1 cellular context compared by ENCODE assay signal in the genomic region with DNA sequence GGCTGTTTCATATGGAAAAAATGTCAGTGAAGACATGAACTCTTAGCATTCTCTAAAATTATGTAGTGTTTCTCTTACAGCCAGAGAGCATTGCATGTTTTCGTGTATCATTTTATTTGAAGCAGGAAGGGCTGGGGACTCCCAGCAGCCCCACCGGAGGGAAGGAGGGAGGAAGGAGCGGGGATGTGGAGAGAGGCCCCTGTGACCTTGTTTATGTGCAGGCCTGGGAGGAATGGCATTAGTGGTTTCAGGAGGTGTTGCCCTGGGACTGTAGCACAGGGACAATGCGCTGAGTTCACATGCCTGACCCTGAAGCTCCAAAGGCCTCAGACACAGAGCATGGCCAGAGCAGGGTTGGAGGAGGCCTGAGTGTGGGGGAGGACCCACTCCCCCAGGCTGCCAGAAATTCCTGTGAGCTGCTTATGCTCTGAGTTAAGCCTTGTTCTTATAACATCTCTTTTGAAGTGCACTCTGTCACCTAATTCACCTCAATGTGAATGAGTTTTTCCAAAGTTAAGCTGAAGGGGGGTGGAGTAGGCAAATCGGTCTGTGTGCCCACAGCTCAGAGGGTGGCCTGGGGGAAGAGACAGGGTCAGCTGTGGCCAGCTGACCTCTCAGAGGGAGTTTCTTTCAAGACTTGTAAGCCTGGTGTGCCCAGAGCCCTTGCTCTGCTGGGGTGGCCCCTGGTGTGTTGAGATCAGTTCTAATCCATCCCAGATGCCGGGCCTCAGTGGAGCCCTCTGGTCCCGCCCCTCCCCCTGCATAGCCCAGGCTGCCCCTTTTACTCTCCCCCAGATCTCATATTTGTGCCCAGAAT.
TF ChIP-seq lines count a peak whose summit lies in the region.

No MANE protein-coding gene starts in this region.

TF ChIP-seq in HepG2, 621 proteins besides CTCF, POLR2A, EP300 and RAD21 (continued from another document and continues in another):
- 0 out of 2 replicates have a peak, but pooled peaks have one; percentile 69 for TF ChIP-seq ARNTL (CRISPR knock-in tag; IDR thresholded peaks at IDR 0.05)
- TF ChIP-seq ZNF607 (CRISPR knock-in tag; IDR thresholded peaks at IDR 0.05; ENCODE audit: borderline replicate concordance): no peak
- no peak for TF ChIP-seq ZNF326 (CRISPR knock-in tag; IDR thresholded peaks at IDR 0.05; ENCODE audit: borderline replicate concordance)
- no peak for TF ChIP-seq AKAP8 (CRISPR knock-in tag; IDR thresholded peaks at IDR 0.05)
- TF ChIP-seq, protein P1, sequence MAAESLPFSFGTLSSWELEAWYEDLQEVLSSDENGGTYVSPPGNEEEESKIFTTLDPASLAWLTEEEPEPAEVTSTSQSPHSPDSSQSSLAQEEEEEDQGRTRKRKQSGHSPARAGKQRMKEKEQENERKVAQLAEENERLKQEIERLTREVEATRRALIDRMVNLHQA (CRISPR knock-in tag; IDR thresholded peaks at IDR 0.05): no peak
- no peak for TF ChIP-seq NPAS2 (CRISPR knock-in tag; IDR thresholded peaks at IDR 0.05; ENCODE audit: borderline replicate concordance)
- peak; percentile 67; the same call in 1 of the 2 replicates for TF ChIP-seq DPF2 (CRISPR knock-in tag; IDR thresholded peaks at IDR 0.05; ENCODE audit: borderline replicate concordance, low read depth)
- TF ChIP-seq, protein P2, sequence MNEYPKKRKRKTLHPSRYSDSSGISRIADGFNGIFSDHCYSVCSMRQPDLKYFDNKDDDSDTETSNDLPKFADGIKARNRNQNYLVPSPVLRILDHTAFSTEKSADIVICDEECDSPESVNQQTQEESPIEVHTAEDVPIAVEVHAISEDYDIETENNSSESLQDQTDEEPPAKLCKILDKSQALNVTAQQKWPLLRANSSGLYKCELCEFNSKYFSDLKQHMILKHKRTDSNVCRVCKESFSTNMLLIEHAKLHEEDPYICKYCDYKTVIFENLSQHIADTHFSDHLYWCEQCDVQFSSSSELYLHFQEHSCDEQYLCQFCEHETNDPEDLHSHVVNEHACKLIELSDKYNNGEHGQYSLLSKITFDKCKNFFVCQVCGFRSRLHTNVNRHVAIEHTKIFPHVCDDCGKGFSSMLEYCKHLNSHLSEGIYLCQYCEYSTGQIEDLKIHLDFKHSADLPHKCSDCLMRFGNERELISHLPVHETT (CRISPR knock-in tag; conservative IDR thresholded peaks at IDR 0.05): no peak
- 0 out of 2 replicates have a peak, but pooled peaks have one; percentile 4 for TF ChIP-seq ZNF564 (CRISPR knock-in tag; IDR thresholded peaks at IDR 0.05)
- TF ChIP-seq, protein P3, sequence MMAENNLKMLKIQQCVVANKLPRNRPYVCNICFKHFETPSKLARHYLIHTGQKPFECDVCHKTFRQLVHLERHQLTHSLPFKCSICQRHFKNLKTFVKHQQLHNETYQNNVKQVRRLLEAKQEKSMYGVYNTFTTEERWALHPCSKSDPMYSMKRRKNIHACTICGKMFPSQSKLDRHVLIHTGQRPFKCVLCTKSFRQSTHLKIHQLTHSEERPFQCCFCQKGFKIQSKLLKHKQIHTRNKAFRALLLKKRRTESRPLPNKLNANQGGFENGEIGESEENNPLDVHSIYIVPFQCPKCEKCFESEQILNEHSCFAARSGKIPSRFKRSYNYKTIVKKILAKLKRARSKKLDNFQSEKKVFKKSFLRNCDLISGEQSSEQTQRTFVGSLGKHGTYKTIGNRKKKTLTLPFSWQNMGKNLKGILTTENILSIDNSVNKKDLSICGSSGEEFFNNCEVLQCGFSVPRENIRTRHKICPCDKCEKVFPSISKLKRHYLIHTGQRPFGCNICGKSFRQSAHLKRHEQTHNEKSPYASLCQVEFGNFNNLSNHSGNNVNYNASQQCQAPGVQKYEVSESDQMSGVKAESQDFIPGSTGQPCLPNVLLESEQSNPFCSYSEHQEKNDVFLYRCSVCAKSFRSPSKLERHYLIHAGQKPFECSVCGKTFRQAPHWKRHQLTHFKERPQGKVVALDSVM (CRISPR knock-in tag; IDR thresholded peaks at IDR 0.05): 0 out of 2 replicates have a peak, but pooled peaks have one; percentile 17
- no peak for TF ChIP-seq NFATC3 (CRISPR knock-in tag; IDR thresholded peaks at IDR 0.05)
- TF ChIP-seq CREM (IDR thresholded peaks at IDR 0.05): no peak
- no peak for TF ChIP-seq CREM (CRISPR knock-in tag; IDR thresholded peaks at IDR 0.05)
- TF ChIP-seq RFX3 (CRISPR knock-in tag; IDR thresholded peaks at IDR 0.05): no peak
- TF ChIP-seq MIER2 (CRISPR knock-in tag; IDR thresholded peaks at IDR 0.05): no peak
- no peak for TF ChIP-seq ZNF17 (CRISPR knock-in tag; IDR thresholded peaks at IDR 0.05)
- TF ChIP-seq SMAD1 (CRISPR knock-in tag; IDR thresholded peaks at IDR 0.05; ENCODE audit: borderline replicate concordance, low read depth): no peak
- peak; percentile 51; the same call in 1 of the 2 replicates for TF ChIP-seq ZNF547 (CRISPR knock-in tag; IDR thresholded peaks at IDR 0.05)
- no peak for TF ChIP-seq DNMT1 (CRISPR knock-in tag; IDR thresholded peaks at IDR 0.05)
- no peak for TF ChIP-seq KDM4B (CRISPR knock-in tag; IDR thresholded peaks at IDR 0.05)
- TF ChIP-seq PRPF4 (IDR thresholded peaks at IDR 0.05; ENCODE audit: low read depth, low read length, poor library complexity, severe bottlenecking): no peak
- TF ChIP-seq, protein P4, sequence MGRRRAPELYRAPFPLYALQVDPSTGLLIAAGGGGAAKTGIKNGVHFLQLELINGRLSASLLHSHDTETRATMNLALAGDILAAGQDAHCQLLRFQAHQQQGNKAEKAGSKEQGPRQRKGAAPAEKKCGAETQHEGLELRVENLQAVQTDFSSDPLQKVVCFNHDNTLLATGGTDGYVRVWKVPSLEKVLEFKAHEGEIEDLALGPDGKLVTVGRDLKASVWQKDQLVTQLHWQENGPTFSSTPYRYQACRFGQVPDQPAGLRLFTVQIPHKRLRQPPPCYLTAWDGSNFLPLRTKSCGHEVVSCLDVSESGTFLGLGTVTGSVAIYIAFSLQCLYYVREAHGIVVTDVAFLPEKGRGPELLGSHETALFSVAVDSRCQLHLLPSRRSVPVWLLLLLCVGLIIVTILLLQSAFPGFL (CRISPR knock-in tag; IDR thresholded peaks at IDR 0.05): no peak
- TF ChIP-seq, protein P5, sequence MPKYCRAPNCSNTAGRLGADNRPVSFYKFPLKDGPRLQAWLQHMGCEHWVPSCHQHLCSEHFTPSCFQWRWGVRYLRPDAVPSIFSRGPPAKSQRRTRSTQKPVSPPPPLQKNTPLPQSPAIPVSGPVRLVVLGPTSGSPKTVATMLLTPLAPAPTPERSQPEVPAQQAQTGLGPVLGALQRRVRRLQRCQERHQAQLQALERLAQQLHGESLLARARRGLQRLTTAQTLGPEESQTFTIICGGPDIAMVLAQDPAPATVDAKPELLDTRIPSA (CRISPR knock-in tag; IDR thresholded peaks at IDR 0.05; ENCODE audit: borderline replicate concordance): no peak
- no peak for TF ChIP-seq ISL2 (CRISPR knock-in tag; IDR thresholded peaks at IDR 0.05)
- no peak for TF ChIP-seq RCOR2 (CRISPR knock-in tag; IDR thresholded peaks at IDR 0.05)
- TF ChIP-seq ZNF614 (CRISPR knock-in tag; IDR thresholded peaks at IDR 0.05; ENCODE audit: borderline replicate concordance): peak; percentile 77
- TF ChIP-seq, protein P6, sequence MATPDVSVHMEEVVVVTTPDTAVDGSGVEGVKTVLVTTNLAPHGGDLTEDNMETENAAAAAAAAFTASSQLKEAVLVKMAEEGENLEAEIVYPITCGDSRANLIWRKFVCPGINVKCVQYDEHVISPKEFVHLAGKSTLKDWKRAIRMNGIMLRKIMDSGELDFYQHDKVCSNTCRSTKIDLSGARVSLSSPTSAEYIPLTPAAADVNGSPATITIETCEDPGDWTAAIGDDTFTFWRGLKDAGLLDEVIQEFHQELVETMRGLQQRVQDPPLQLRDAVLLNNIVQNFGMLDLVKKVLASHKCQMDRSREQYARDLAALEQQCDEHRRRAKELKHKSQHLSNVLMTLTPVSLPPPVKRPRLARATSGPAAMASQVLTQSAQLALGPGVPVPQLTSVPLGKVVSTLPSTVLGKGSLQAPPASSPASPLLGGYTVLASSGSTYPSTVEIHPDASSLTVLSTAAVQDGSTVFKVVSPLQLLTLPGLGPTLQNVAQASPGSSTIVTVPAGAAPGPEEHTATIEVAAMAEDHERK (CRISPR knock-in tag; IDR thresholded peaks at IDR 0.05; ENCODE audit: low read depth): no peak
- TF ChIP-seq MYNN (CRISPR knock-in tag; IDR thresholded peaks at IDR 0.05; ENCODE audit: low read depth): no peak
- TF ChIP-seq, protein P7, sequence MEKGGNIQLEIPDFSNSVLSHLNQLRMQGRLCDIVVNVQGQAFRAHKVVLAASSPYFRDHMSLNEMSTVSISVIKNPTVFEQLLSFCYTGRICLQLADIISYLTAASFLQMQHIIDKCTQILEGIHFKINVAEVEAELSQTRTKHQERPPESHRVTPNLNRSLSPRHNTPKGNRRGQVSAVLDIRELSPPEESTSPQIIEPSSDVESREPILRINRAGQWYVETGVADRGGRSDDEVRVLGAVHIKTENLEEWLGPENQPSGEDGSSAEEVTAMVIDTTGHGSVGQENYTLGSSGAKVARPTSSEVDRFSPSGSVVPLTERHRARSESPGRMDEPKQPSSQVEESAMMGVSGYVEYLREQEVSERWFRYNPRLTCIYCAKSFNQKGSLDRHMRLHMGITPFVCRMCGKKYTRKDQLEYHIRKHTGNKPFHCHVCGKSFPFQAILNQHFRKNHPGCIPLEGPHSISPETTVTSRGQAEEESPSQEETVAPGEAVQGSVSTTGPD (CRISPR knock-in tag; IDR thresholded peaks at IDR 0.05): no peak
- no peak for TF ChIP-seq ZFP41 (CRISPR knock-in tag; IDR thresholded peaks at IDR 0.05; ENCODE audit: borderline replicate concordance)
- TF ChIP-seq MAFG (CRISPR knock-in tag; IDR thresholded peaks at IDR 0.05): no peak
- peak; percentile 70; the same call in 1 of the 2 replicates for TF ChIP-seq GATAD2A (CRISPR knock-in tag; IDR thresholded peaks at IDR 0.05)
- TF ChIP-seq, protein P8, sequence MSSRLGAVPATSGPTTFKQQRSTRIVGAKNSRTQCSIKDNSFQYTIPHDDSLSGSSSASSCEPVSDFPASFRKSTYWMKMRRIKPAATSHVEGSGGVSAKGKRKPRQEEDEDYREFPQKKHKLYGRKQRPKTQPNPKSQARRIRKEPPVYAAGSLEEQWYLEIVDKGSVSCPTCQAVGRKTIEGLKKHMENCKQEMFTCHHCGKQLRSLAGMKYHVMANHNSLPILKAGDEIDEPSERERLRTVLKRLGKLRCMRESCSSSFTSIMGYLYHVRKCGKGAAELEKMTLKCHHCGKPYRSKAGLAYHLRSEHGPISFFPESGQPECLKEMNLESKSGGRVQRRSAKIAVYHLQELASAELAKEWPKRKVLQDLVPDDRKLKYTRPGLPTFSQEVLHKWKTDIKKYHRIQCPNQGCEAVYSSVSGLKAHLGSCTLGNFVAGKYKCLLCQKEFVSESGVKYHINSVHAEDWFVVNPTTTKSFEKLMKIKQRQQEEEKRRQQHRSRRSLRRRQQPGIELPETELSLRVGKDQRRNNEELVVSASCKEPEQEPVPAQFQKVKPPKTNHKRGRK (CRISPR knock-in tag; IDR thresholded peaks at IDR 0.05): no peak
- TF ChIP-seq LCORL (IDR thresholded peaks at IDR 0.05): no peak
- TF ChIP-seq LCORL (CRISPR knock-in tag; IDR thresholded peaks at IDR 0.05): no peak
- TF ChIP-seq, protein P9, sequence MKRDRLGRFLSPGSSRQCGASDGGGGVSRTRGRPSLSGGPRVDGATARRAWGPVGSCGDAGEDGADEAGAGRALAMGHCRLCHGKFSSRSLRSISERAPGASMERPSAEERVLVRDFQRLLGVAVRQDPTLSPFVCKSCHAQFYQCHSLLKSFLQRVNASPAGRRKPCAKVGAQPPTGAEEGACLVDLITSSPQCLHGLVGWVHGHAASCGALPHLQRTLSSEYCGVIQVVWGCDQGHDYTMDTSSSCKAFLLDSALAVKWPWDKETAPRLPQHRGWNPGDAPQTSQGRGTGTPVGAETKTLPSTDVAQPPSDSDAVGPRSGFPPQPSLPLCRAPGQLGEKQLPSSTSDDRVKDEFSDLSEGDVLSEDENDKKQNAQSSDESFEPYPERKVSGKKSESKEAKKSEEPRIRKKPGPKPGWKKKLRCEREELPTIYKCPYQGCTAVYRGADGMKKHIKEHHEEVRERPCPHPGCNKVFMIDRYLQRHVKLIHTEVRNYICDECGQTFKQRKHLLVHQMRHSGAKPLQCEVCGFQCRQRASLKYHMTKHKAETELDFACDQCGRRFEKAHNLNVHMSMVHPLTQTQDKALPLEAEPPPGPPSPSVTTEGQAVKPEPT (CRISPR knock-in tag; IDR thresholded peaks at IDR 0.05; ENCODE audit: low read depth): 0 out of 2 replicates have a peak, but pooled peaks have one; percentile 51
- TF ChIP-seq, protein P10, sequence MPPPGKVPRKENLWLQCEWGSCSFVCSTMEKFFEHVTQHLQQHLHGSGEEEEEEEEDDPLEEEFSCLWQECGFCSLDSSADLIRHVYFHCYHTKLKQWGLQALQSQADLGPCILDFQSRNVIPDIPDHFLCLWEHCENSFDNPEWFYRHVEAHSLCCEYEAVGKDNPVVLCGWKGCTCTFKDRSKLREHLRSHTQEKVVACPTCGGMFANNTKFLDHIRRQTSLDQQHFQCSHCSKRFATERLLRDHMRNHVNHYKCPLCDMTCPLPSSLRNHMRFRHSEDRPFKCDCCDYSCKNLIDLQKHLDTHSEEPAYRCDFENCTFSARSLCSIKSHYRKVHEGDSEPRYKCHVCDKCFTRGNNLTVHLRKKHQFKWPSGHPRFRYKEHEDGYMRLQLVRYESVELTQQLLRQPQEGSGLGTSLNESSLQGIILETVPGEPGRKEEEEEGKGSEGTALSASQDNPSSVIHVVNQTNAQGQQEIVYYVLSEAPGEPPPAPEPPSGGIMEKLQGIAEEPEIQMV (CRISPR knock-in tag; IDR thresholded peaks at IDR 0.05; ENCODE audit: low read depth): 0 out of 2 replicates have a peak, but pooled peaks have one; percentile 52
- no peak for TF ChIP-seq RAD51 (IDR thresholded peaks at IDR 0.05; ENCODE audit: borderline replicate concordance)
- TF ChIP-seq ATM (IDR thresholded peaks at IDR 0.05; ENCODE audit: borderline replicate concordance): no peak
- peak; percentile 88 for TF ChIP-seq SALL1 (CRISPR knock-in tag; IDR thresholded peaks at IDR 0.05)
- TF ChIP-seq KDM5B (CRISPR knock-in tag; IDR thresholded peaks at IDR 0.05; ENCODE audit: borderline replicate concordance): no peak; the same call in 1 of the 2 replicates
- no peak for TF ChIP-seq RARG (CRISPR knock-in tag; IDR thresholded peaks at IDR 0.05; ENCODE audit: low read depth)
- no peak for TF ChIP-seq ZNF563 (CRISPR knock-in tag; IDR thresholded peaks at IDR 0.05)
- TF ChIP-seq FOXO1 (CRISPR knock-in tag; IDR thresholded peaks at IDR 0.05): peak; percentile 87
- TF ChIP-seq, protein P11, sequence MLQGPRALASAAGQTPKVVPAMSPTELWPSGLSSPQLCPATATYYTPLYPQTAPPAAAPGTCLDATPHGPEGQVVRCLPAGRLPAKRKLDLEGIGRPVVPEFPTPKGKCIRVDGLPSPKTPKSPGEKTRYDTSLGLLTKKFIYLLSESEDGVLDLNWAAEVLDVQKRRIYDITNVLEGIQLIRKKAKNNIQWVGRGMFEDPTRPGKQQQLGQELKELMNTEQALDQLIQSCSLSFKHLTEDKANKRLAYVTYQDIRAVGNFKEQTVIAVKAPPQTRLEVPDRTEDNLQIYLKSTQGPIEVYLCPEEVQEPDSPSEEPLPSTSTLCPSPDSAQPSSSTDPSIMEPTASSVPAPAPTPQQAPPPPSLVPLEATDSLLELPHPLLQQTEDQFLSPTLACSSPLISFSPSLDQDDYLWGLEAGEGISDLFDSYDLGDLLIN (CRISPR knock-in tag; IDR thresholded peaks at IDR 0.05; ENCODE audit: borderline replicate concordance): no peak
- 0 out of 2 replicates have a peak, but pooled peaks have one; percentile 29 for TF ChIP-seq ZNF552 (CRISPR knock-in tag; IDR thresholded peaks at IDR 0.05; ENCODE audit: borderline replicate concordance)
- TF ChIP-seq ZNF75D (CRISPR knock-in tag; IDR thresholded peaks at IDR 0.05; ENCODE audit: borderline replicate concordance): no peak
